ENCODE assay signal across 14 cellular contexts in genomic region chr5:84290673-84291072, GRCh38.
DNase-seq lines count a peak whose midpoint lies in the region; ATAC-seq and TF ChIP-seq lines count a peak whose summit lies in the region.
"Had no signal": no experiment of that assay in that cellular context is flagged by ENCODE, and none has a peak within 500 bp of the region (broad histone marks: within the 10 kb centered on the region; RNA-seq: fewer than 3 reads in every experiment).

No MANE protein-coding gene starts in this region.

- TF ChIP-seq CTCF in IMR-90 (conservative IDR thresholded peaks at IDR 0.05; ENCODE audit: low read depth, low read length) (no peak), ascending aorta (IDR thresholded peaks at IDR 0.05) (no peak), left lung (IDR thresholded peaks at IDR 0.05) (no peak)

- H3K4me3 ChIP-seq in IMR-90 (ENCODE audit: insufficient read depth, low read depth, low read length) (no peak overlapping the region), ascending aorta (peak overlapping the region in 1 of 2 donors; percentile 0), left lung (no peak overlapping the region)

- no peaks in the 10 kb centered on the region; the same call in 1 of the 2 replicates for H3K9me1 ChIP-seq in IMR-90 (ENCODE audit: insufficient read depth, low read length)

- H3K27ac ChIP-seq in IMR-90 (ENCODE audit: insufficient read depth, low read length) (no peak overlapping the region), ascending aorta (peak overlapping the region; percentile 12 to 55), left lung (peak overlapping the region in 1 of 2 donors; percentile 17), substantia nigra (ENCODE audit: low read depth, low read length, poor library complexity, severe bottlenecking) (peak overlapping the region; percentile 95)

- no peak overlapping the region for H3K9ac ChIP-seq in IMR-90 (ENCODE audit: low read depth, low read length)

- H2AK5ac ChIP-seq in IMR-90 (ENCODE audit: low read depth, low read length) = no peak overlapping the region

- TF ChIP-seq RAD21 in IMR-90 (IDR thresholded peaks at IDR 0.05; ENCODE audit: low read length) = no peak

- CTCF ChIA-PET in IMR-90 (lab: Yijun Ruan, JAX) = interaction anchor here (0.6 kb wide), 1 partner anchor 29 kb away, joined by 4 read pairs; no protein-coding TSS in a partner anchor

- no peaks in the 10 kb centered on the region for H3K36me3 ChIP-seq in IMR-90 (ENCODE audit: control insufficient read depth, insufficient read depth, low read length)
- no peaks in the 10 kb centered on the region for H3K36me3 ChIP-seq in ascending aorta
- no peaks in the 10 kb centered on the region for H3K36me3 ChIP-seq in left lung

- in situ Hi-C loops in IMR-90 (cut with MboI; ENCODE audit: low sequenced_read_pairs) = no loop called here

- DNase-seq in IMR-90 (no peak), ascending aorta (ENCODE audit: low spot score in 2 of 2) (no peak), left lung (no peak), substantia nigra (lab: John Stamatoyannopoulos, UW) (no peak), DMS79 (lab: John Stamatoyannopoulos, UW) (no peak), ureter (ENCODE audit: low spot score) (no peak), EL (no peak)
- DNase-seq: AML-193, COR-L47, H9, NCI-H1930, NCI-H748 treated with DMSO at 0.1 percent for 48 hours, SHP77 treated with DMSO at 0.1 percent for 48 hours had no signal

- no peak for TF ChIP-seq POLR2A in IMR-90 (IDR thresholded peaks at IDR 0.05; ENCODE audit: low read depth, low read length)

- H3K56ac ChIP-seq in IMR-90 (ENCODE audit: extremely low read depth, insufficient read depth, low read length) = no peak overlapping the region

- H4K8ac ChIP-seq in IMR-90 (ENCODE audit: low read depth in 2 of 2, low read length in 2 of 2) = no peak overlapping the region; a peak in 1 of 4 replicates

- no peak for ATAC-seq in IMR-90 (ENCODE audit: low read depth)
- peak; percentile 79 for ATAC-seq in left lung
- ATAC-seq in GM18870 (IDR thresholded peaks at IDR 0.05; ENCODE audit: unreplicated experiment) = no peak

- H2BK20ac ChIP-seq in IMR-90 (ENCODE audit: low read depth, low read length) = peak overlapping the region; percentile 62; the same call in 1 of the 2 replicates

- no CpG with 5 or more reads among the region's 2 CpGs for WGBS in IMR-90 (ENCODE audit: extremely low coverage in 2 of 2, insufficient read length in 1 of 2), 2 experiments

- peak overlapping the region; percentile 28; the same call in 1 of the 2 replicates for H3K18ac ChIP-seq in IMR-90 (ENCODE audit: low read depth, low read length)

- no peak overlapping the region for H2AK9ac ChIP-seq in IMR-90 (replicated peaks; ENCODE audit: low read depth, low read length, poor library complexity)

- H2AFZ ChIP-seq in IMR-90 (replicated peaks; ENCODE audit: low read length, poor library complexity) = no peak overlapping the region

- H3K4me1 ChIP-seq in IMR-90 (ENCODE audit: control insufficient read depth, insufficient read depth, low read length) (peaks cover 3% of the 10 kb centered on the region; the same call in 1 of the 2 replicates), ascending aorta (peaks cover 0 to 16% of the 10 kb centered on the region in 2 donors), left lung (no peaks in the 10 kb centered on the region)

- no peak overlapping the region for H4K91ac ChIP-seq in IMR-90 (ENCODE audit: insufficient read depth, low read depth, low read length)

- H3K4me2 ChIP-seq in IMR-90 (ENCODE audit: low read depth, low read length) = no peak overlapping the region

- peak overlapping the region; percentile 66; the same call in 1 of the 2 replicates for H3K23ac ChIP-seq in IMR-90 (ENCODE audit: low read depth, low read length)

- H3K79me1 ChIP-seq in IMR-90 (ENCODE audit: low read depth in 1 of 2, low read length in 2 of 2) = peaks cover 13 to 21% of the 10 kb centered on the region in 2 experiments; a peak in 3 of 4 replicates

- no peak overlapping the region for H2BK5ac ChIP-seq in IMR-90 (ENCODE audit: low read depth, low read length, poor library complexity, severe bottlenecking)

- 0 out of 2 replicates have a peak overlapping the region, but pooled peaks have one; percentile 49 for H2BK120ac ChIP-seq in IMR-90 (ENCODE audit: low read depth, low read length)

- H3K14ac ChIP-seq in IMR-90 (replicated peaks; ENCODE audit: low read depth, low read length) = no peak overlapping the region

- H4K5ac ChIP-seq in IMR-90 (ENCODE audit: low read depth, low read length) = no peak overlapping the region; the same call in 1 of the 2 replicates

- POLR2A ChIA-PET in IMR-90 (lab: Charles Lee; ENCODE audit: unreplicated experiment) = no interaction called here

- intact Hi-C loops in IMR-90 (cut with micrococcal nuclease) = no loop called here
- intact Hi-C loops in ascending aorta (cut with DNase I) = loop anchor here (1.0 kb wide), 1 partner anchor 93 kb away; no protein-coding TSS in a partner anchor
- intact Hi-C loops in left lung (cut with DNase I) = no loop called here

- H3K4ac ChIP-seq in IMR-90 (ENCODE audit: low read depth, low read length) = no peak overlapping the region

- H3K27me3 ChIP-seq in IMR-90 (ENCODE audit: control insufficient read depth, insufficient read depth, low read length) (no peaks in the 10 kb centered on the region), ascending aorta (no peaks in the 10 kb centered on the region), left lung (no peaks in the 10 kb centered on the region)

- dilution Hi-C loops in IMR-90 (cut with HindIII; ENCODE audit: low sequenced_read_pairs, unreplicated experiment) = no loop called here

- H4K20me1 ChIP-seq in IMR-90 (ENCODE audit: insufficient read depth, low read length) = no peaks in the 10 kb centered on the region

- H2BK15ac ChIP-seq in IMR-90 (ENCODE audit: low read depth, low read length) = no peak overlapping the region

- BruUV-seq in IMR-90 (replicated peaks; lab: Mats Ljungman, UMichigan) = no TSS peak

- H3K9me3 ChIP-seq in IMR-90 (ENCODE audit: control insufficient read depth, insufficient read depth, low read length) (no peaks in the 10 kb centered on the region), ascending aorta (no peaks in the 10 kb centered on the region), left lung (no peaks in the 10 kb centered on the region)

TF ChIP-seq in IMR-90, 13 proteins besides CTCF, POLR2A, EP300 and RAD21:
- TF ChIP-seq SMC3 (IDR thresholded peaks at IDR 0.05; ENCODE audit: low read depth, low read length) = no peak
- TF ChIP-seq, protein P1, sequence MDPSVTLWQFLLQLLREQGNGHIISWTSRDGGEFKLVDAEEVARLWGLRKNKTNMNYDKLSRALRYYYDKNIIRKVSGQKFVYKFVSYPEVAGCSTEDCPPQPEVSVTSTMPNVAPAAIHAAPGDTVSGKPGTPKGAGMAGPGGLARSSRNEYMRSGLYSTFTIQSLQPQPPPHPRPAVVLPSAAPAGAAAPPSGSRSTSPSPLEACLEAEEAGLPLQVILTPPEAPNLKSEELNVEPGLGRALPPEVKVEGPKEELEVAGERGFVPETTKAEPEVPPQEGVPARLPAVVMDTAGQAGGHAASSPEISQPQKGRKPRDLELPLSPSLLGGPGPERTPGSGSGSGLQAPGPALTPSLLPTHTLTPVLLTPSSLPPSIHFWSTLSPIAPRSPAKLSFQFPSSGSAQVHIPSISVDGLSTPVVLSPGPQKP (IDR thresholded peaks at IDR 0.05; ENCODE audit: borderline replicate concordance, low read depth, low read length) = no peak
- TF ChIP-seq RCOR1 (IDR thresholded peaks at IDR 0.05; ENCODE audit: insufficient replicate concordance, low read length) = no peak
- no peak for TF ChIP-seq MXI1 (IDR thresholded peaks at IDR 0.05; ENCODE audit: borderline replicate concordance, low read depth, low read length)
- no peak for TF ChIP-seq FOS (IDR thresholded peaks at IDR 0.05; ENCODE audit: low read depth, low read length)
- no peak for TF ChIP-seq CHD1 (IDR thresholded peaks at IDR 0.05; ENCODE audit: low read depth, low read length)
